9 cellular contexts compared by ENCODE assay signal in genomic region chr7:107180378-107180777, GRCh38. TPM values are rescaled to one million over a fixed set of nuclear protein-coding genes. Genes with fewer than 3 reads are reported as not detected.
DNase-seq lines count a peak whose midpoint lies in the region; ATAC-seq, FAIRE-seq and TF ChIP-seq lines count a peak whose summit lies in the region.
"Had no signal": no experiment of that assay in that cellular context is flagged by ENCODE, and none has a peak within 500 bp of the region (broad histone marks: within the 10 kb centered on the region; RNA-seq: fewer than 3 reads in every experiment).

No MANE protein-coding gene starts in this region.

- H3K4me1 Mint-ChIP-seq in T-helper 17 cell, result peaks cover 31% of the 10 kb centered on the region
- H3K4me1 Mint-ChIP-seq: neural crest cell had no signal

- peak overlapping the region; percentile 83 for H3K27ac Mint-ChIP-seq in T-helper 17 cell

- no peak for TF ChIP-seq POLR2A in H54 (IDR thresholded peaks at IDR 0.05; ENCODE audit: low read depth, low read length)

- H3K9me3 ChIP-seq in T-helper 17 cell (ENCODE audit: control insufficient read depth, low read length, poor library complexity, severe bottlenecking), result no peaks in the 10 kb centered on the region

- H3K4me3 ChIP-seq in bronchial epithelial cell (ENCODE audit: low read depth, low read length), result no peak overlapping the region

- DNase-seq in H54 (ENCODE audit: insufficient read length, low spot score), result no peak
- DNase-seq in T-helper 17 cell, result no peak
- peak; percentile 75 for DNase-seq in bronchial epithelial cell (ENCODE audit: low read depth)
- peak; percentile 49 for DNase-seq in pulmonary artery endothelial cell (ENCODE audit: low read depth, low spot score)
- no peak for DNase-seq in DMS153 treated with DMSO at 0.1 percent for 48 hours (lab: John Stamatoyannopoulos, UW; ENCODE audit: unreplicated experiment)
- DNase-seq in COLO829 (ENCODE audit: low spot score), result no peak

- peaks cover 1% of the 10 kb centered on the region for H3K36me3 ChIP-seq in bronchial epithelial cell (ENCODE audit: control insufficient read depth, insufficient read depth, low read length)

- TF ChIP-seq CTCF in bronchial epithelial cell (IDR thresholded peaks at IDR 0.05; ENCODE audit: insufficient read depth, low read length, severe bottlenecking), result no peak

- H3K36me3 Mint-ChIP-seq in T-helper 17 cell (ENCODE audit: low read depth), result peaks cover 7% of the 10 kb centered on the region

- H3K27me3 Mint-ChIP-seq in T-helper 17 cell, result no peaks in the 10 kb centered on the region

- peak overlapping the region; percentile 72 for H3K4me3 Mint-ChIP-seq in T-helper 17 cell
- H3K4me3 Mint-ChIP-seq: neural crest cell had no signal

- ATAC-seq in T-helper 17 cell, result peak; percentile 54
- ATAC-seq in HG02610 (IDR thresholded peaks at IDR 0.05; ENCODE audit: unreplicated experiment), result no peak
- no peak for ATAC-seq in GM21717 (IDR thresholded peaks at IDR 0.05; ENCODE audit: unreplicated experiment)

- H3K27me3 ChIP-seq in bronchial epithelial cell (ENCODE audit: control insufficient read depth, insufficient read depth, low read length), result no peaks in the 10 kb centered on the region

- FAIRE-seq in H54 (lab: Jason Lieb, UNC), result peak; percentile 84
- FAIRE-seq in bronchial epithelial cell (lab: Jason Lieb, UNC), result peak; percentile 47

RNA-seq across cellular contexts. Expression of gene HBP1, which starts 11.6 kb away (rescaled TPM):
- total RNA-seq in T-helper 17 cell (100 to 1,000 TPM; 250 to 252 TPM), bronchial epithelial cell (66.7 and 69.5 TPM in 2 replicates), pulmonary artery endothelial cell (111 and 129 TPM in 2 replicates)

Comparison
In these comparisons a context has a peak if more than half of its experiments do, and no peak if none do; other contexts are left out.
1. DNase-seq: peak in bronchial epithelial cell (single experiment) and pulmonary artery endothelial cell (single experiment); none in H54 (single experiment), T-helper 17 cell (0 of 3), DMS153 treated with DMSO at 0.1 percent for 48 hours (single experiment) and COLO829 (single experiment).